Comparison of ENCODE assay signal across 15 cellular contexts in genomic region chr1:14666376-14666775, GRCh38.
DNase-seq lines count a peak whose midpoint lies in the region; ATAC-seq, FAIRE-seq and TF ChIP-seq lines count a peak whose summit lies in the region.
"Had no signal": no experiment of that assay in that cellular context is flagged by ENCODE, and none has a peak within 500 bp of the region (broad histone marks: within the 10 kb centered on the region; RNA-seq: fewer than 3 reads in every experiment).

No MANE protein-coding gene starts in this region.

- H3K9me3 ChIP-seq in GM23248 (ENCODE audit: low read depth): no peaks in the 10 kb centered on the region
- H3K9me3 ChIP-seq in esophagus muscularis mucosa: no peaks in the 10 kb centered on the region
- H3K9me3 ChIP-seq in gastrocnemius medialis: no peaks in the 10 kb centered on the region
- H3K9me3 ChIP-seq: SJSA1 had no signal

- H3K36me3 ChIP-seq in GM23248 (ENCODE audit: low read depth) (no peaks in the 10 kb centered on the region), esophagus muscularis mucosa (no peaks in the 10 kb centered on the region), gastrocnemius medialis (no peaks in the 10 kb centered on the region)
- H3K36me3 ChIP-seq: SJSA1 had no signal

- ATAC-seq in gastrocnemius medialis: no peak

- no peak overlapping the region for H2AFZ ChIP-seq in GM23248

- H4K20me1 ChIP-seq in GM23248 (ENCODE audit: insufficient read depth): no peaks in the 10 kb centered on the region

- H3F3A ChIP-seq in GM23248 (ENCODE audit: insufficient read depth): no peaks in the 10 kb centered on the region

- H3K4me1 ChIP-seq in GM23248 (ENCODE audit: insufficient read depth) (no peaks in the 10 kb centered on the region), esophagus muscularis mucosa (no peaks in the 10 kb centered on the region), gastrocnemius medialis (no peaks in the 10 kb centered on the region)
- H3K4me1 ChIP-seq: SJSA1 had no signal

- in situ Hi-C loops in GM23248 (cut with MboI) (no loop called here), gastrocnemius medialis (cut with MboI; ENCODE audit: low sequenced_read_pairs in 4 of 4) (no loop called here)

- H3K4me3 ChIP-seq in GM23248 (no peak overlapping the region), esophagus muscularis mucosa (no peak overlapping the region), gastrocnemius medialis (no peak overlapping the region)
- H3K4me3 ChIP-seq: SJSA1 had no signal

- CTCF ChIA-PET in RWPE1 (lab: Yijun Ruan, JAX): no interaction called here

- intact Hi-C loops in esophagus muscularis mucosa (cut with DNase I): no loop called here
- intact Hi-C loops in gastrocnemius medialis (cut with DNase I; ENCODE audit: low total_unique reads): no loop called here

- no peak for FAIRE-seq in urothelium cell line (lab: Jason Lieb, UNC)

- no peak overlapping the region for H3K4me2 ChIP-seq in GM23248 (ENCODE audit: unreplicated experiment)

- H3K27ac ChIP-seq in GM23248: no peak overlapping the region
- peak overlapping the region; percentile 43; the same call in 1 of the 2 replicates for H3K27ac ChIP-seq in RWPE1
- H3K27ac ChIP-seq in esophagus muscularis mucosa (replicated peaks in 1 of 4): peak overlapping the region in 3 of 4 donors; percentile 13 to 46 (median 35)
- no peak overlapping the region for H3K27ac ChIP-seq in gastrocnemius medialis
- H3K27ac ChIP-seq: SJSA1 had no signal

- DNase-seq in GM23248 (peak; percentile 20), RWPE1 (ENCODE audit: low spot score) (peak; percentile 35), esophagus muscularis mucosa (ENCODE audit: extremely low spot score) (no peak), urothelium cell line (ENCODE audit: low spot score) (peak; percentile 10), gastrocnemius medialis (no peak), COR-L47 (lab: John Stamatoyannopoulos, UW) (no peak), ecto neural progenitor cell (ENCODE audit: low spot score) (no peak)
- DNase-seq: DMS 273 treated with DMSO at 0.1 percent for 48 hours, GDM1, GOT3, KG1, NCI-H1436, NCI-H1930, NCI-H345 had no signal

- no peak overlapping the region for H3K9ac ChIP-seq in GM23248

- H3K79me2 ChIP-seq in GM23248 (ENCODE audit: insufficient read depth): no peaks in the 10 kb centered on the region

- H3K27me3 ChIP-seq in GM23248 (replicated peaks; ENCODE audit: insufficient read depth) (no peaks in the 10 kb centered on the region), esophagus muscularis mucosa (no peaks in the 10 kb centered on the region), gastrocnemius medialis (peaks cover 0 to 7% (median 0%) of the 10 kb centered on the region in 3 donors)
- H3K27me3 ChIP-seq: SJSA1 had no signal

- TF ChIP-seq CTCF in RWPE1 (conservative IDR thresholded peaks at IDR 0.05; ENCODE audit: low read depth) (no peak), esophagus muscularis mucosa (IDR thresholded peaks at IDR 0.05) (no peak), gastrocnemius medialis (IDR thresholded peaks at IDR 0.05 in 4 of 5, conservative IDR thresholded peaks at IDR 0.05 in 1 of 5) (no peak)

- TF ChIP-seq POLR2A in esophagus muscularis mucosa (IDR thresholded peaks at IDR 0.05; ENCODE audit: low read depth) (no peak), gastrocnemius medialis (IDR thresholded peaks at IDR 0.05) (no peak)

- no peak for TF ChIP-seq EP300 in esophagus muscularis mucosa (IDR thresholded peaks at IDR 0.05)

- H3K9me2 ChIP-seq in GM23248 (ENCODE audit: insufficient read depth): no peaks in the 10 kb centered on the region

- 37 to 44% methylated on average over 6 of the region's 6 CpGs for WGBS in GM23248 (ENCODE audit: low coverage in 1 of 2, low lambda C conversion rate in 2 of 2, missing lambda C conversion rate in 2 of 2), 2 experiments
- WGBS in esophagus muscularis mucosa: 66% methylated on average over 6 of the region's 6 CpGs

- POLR2A ChIA-PET in RWPE1 (lab: Yijun Ruan, JAX; ENCODE audit: low non-redundant PET): no interaction called here

Comparison
In these comparisons a context has a peak if more than half of its experiments do, and no peak if none do; other contexts are left out.
1. DNase-seq: peak in GM23248 (single experiment), RWPE1 (single experiment) and urothelium cell line (single experiment); none in esophagus muscularis mucosa (single experiment), gastrocnemius medialis (0 of 2), COR-L47 (single experiment) and ecto neural progenitor cell (single experiment).
2. H3K27ac ChIP-seq: peak in RWPE1 (single experiment) and esophagus muscularis mucosa (3 of 4); none in GM23248 (single experiment) and gastrocnemius medialis (0 of 4).